Comparison of ENCODE assay signal across 25 cellular contexts in genomic region chr6:40661726-40662125, GRCh38.
"Had no signal": no experiment of that assay in that cellular context is flagged by ENCODE, and none has a peak within 500 bp of the region (broad histone marks: within the 10 kb centered on the region; RNA-seq: fewer than 3 reads in every experiment).

No MANE protein-coding gene starts in this region.

- H3K36me3 ChIP-seq: breast epithelium, left lung, thoracic aorta, upper lobe of right lung had no signal

- H3K27me3 ChIP-seq: breast epithelium, hepatocyte, left lung, upper lobe of right lung had no signal

- H3K4me1 ChIP-seq: breast epithelium, left lung, upper lobe of right lung had no signal

- H3K27ac Mint-ChIP-seq: activated B cell treated with CpG ODN at 0.5 μM for 24 hours; activated CD4-positive, alpha-beta T cell treated with anti-CD3 and anti-CD28 coated beads for 36 hours; activated naive CD8-positive, alpha-beta T cell treated with anti-CD3 and anti-CD28 coated beads for 36 hours; activated T-helper 2 cell treated with anti-CD3 and anti-CD28 coated beads, Interferon-gamma antibody, Interleukin-2, Interleukin-4, amounts not matched to agents 10 μg/mL and 5 μg/mL and 100 μg/mL, durations not matched to agents 14 hours and 24 hours and 36 hours; effector memory CD8-positive, alpha-beta T cell; immature natural killer cell; naive B cell had no signal

- H3K27ac ChIP-seq: breast epithelium, dorsolateral prefrontal cortex, hepatocyte, left lung, thoracic aorta, upper lobe of right lung had no signal

- H3K4me3 ChIP-seq: breast epithelium, dorsolateral prefrontal cortex, hepatocyte, left lung, lung, thoracic aorta, upper lobe of right lung had no signal

- H3K4me2 ChIP-seq: hepatocyte had no signal

- H3K36me3 Mint-ChIP-seq: activated naive CD8-positive, alpha-beta T cell treated with anti-CD3 and anti-CD28 coated beads for 36 hours had no signal

- DNase-seq: activated B cell treated with CpG ODN at 0.5 μM for 24 hours; activated CD4-positive, alpha-beta T cell treated with anti-CD3 and anti-CD28 coated beads for 36 hours; activated CD4-positive, alpha-beta T cell treated with anti-CD3 and anti-CD28 coated beads, Interleukin-2, amount 50 U/mL, for 4 hours; activated CD8-positive, alpha-beta memory T cell treated with anti-CD3 and anti-CD28 coated beads, Interleukin-2, amount 50 U/mL, for 48 hours; activated naive CD4-positive, alpha-beta T cell; activated naive CD8-positive, alpha-beta T cell treated with anti-CD3 and anti-CD28 coated beads for 36 hours; activated T-cell treated with anti-CD3 and anti-CD28 coated beads, Interleukin-2, amount 50 U/mL, for 4 hours; dorsolateral prefrontal cortex; effector memory CD8-positive, alpha-beta T cell; foreskin melanocyte; glutamatergic neuron; immature natural killer cell; left lung; naive B cell; occipital lobe; stimulated activated CD4-positive, alpha-beta T cell treated with anti-CD3 and anti-CD28 coated beads, Interleukin-4, amount 100 ng/mL, for 24 hours; stimulated activated naive CD4-positive, alpha-beta T cell treated with Interleukin-2 at 50 U/mL for 16 hours; T1000; upper lobe of right lung had no signal

- ATAC-seq: activated CD4-positive, alpha-beta T cell treated with anti-CD3 and anti-CD28 coated beads for 36 hours; activated T-cell treated with anti-CD3 and anti-CD28 coated beads, Interleukin-2, amount 50 U/mL, for 4 hours; effector memory CD8-positive, alpha-beta T cell; esophagus mucosa; left lung; upper lobe of right lung had no signal
